ENCODE assay signal across 1 cellular context in the genomic region with DNA sequence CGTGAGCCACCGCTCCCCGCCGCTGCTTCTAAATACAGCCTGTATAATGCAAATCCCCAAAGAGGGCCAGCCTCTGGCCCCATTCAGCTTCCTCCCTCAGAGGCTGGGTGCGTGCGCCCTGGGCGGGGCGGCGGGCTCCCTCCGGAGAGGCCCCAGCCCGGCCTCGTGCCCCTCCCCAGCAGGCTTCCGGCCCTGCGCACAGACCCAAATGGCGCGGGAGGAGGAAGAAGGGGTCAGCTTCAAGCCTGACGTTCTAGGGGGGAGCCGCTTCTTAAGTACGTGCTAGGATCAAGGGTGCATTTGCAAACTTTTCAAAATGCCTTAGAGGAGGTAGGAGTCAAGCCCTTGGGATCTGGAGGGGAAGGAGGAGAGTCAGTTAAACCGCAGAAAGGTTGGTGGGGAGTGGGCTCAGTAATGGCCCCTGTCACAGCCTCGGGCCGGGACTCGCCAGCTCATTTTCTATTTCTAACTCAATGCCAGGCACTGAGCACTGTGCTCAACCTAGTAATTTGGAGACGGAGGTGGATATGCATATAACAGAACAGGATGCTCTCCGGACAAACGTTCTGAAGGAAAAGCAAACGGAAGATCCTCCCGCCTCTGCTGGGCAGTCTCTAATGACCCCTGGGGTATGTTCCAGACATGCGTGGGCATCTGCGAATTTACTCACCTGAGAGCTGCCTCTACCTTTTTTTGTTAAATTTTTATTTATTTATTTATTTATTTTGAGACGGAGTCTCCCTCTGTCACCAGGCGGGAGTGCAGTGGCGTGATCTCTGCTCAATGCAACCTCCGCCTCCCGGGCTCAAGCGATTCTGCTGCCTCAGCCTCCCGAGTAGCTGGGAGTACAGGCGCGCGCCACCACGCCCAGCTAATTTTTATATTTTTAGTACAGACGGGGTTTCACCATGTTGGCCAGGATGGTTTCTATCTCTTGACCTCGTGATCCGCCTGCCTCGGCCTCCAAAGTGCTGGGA.
TF ChIP-seq lines count a peak whose summit lies in the region.

No MANE protein-coding gene starts in this region.

TF ChIP-seq in HepG2, 621 proteins besides CTCF, POLR2A, EP300 and RAD21 (continued from another document):
- TF ChIP-seq, protein P1, sequence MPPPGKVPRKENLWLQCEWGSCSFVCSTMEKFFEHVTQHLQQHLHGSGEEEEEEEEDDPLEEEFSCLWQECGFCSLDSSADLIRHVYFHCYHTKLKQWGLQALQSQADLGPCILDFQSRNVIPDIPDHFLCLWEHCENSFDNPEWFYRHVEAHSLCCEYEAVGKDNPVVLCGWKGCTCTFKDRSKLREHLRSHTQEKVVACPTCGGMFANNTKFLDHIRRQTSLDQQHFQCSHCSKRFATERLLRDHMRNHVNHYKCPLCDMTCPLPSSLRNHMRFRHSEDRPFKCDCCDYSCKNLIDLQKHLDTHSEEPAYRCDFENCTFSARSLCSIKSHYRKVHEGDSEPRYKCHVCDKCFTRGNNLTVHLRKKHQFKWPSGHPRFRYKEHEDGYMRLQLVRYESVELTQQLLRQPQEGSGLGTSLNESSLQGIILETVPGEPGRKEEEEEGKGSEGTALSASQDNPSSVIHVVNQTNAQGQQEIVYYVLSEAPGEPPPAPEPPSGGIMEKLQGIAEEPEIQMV (CRISPR knock-in tag; IDR thresholded peaks at IDR 0.05; ENCODE audit: low read depth) = no peak
- TF ChIP-seq RBM22 (optimal IDR thresholded peaks at IDR 0.05; ENCODE audit: low read length) (no peak), EZH2 (conservative IDR thresholded peaks at IDR 0.05; ENCODE audit: low read depth, low read length) (no peak), ZNF296 (CRISPR knock-in tag; conservative IDR thresholded peaks at IDR 0.05) (no peak), PAF1 (CRISPR knock-in tag; IDR thresholded peaks at IDR 0.05) (no peak), KDM1A (CRISPR knock-in tag; IDR thresholded peaks at IDR 0.05) (no peak), ZNF879 (CRISPR knock-in tag; IDR thresholded peaks at IDR 0.05) (no peak), ZNF678 (CRISPR knock-in tag; IDR thresholded peaks at IDR 0.05) (no peak), CHCHD3 (CRISPR knock-in tag; IDR thresholded peaks at IDR 0.05) (no peak), PCBP2 (optimal IDR thresholded peaks at IDR 0.05; ENCODE audit: low read depth, low read length, poor library complexity, severe bottlenecking) (no peak), ISL2 (CRISPR knock-in tag; IDR thresholded peaks at IDR 0.05) (no peak), HNRNPH1 (optimal IDR thresholded peaks at IDR 0.05; ENCODE audit: low read depth, low read length) (no peak)
- TF ChIP-seq, protein P2, sequence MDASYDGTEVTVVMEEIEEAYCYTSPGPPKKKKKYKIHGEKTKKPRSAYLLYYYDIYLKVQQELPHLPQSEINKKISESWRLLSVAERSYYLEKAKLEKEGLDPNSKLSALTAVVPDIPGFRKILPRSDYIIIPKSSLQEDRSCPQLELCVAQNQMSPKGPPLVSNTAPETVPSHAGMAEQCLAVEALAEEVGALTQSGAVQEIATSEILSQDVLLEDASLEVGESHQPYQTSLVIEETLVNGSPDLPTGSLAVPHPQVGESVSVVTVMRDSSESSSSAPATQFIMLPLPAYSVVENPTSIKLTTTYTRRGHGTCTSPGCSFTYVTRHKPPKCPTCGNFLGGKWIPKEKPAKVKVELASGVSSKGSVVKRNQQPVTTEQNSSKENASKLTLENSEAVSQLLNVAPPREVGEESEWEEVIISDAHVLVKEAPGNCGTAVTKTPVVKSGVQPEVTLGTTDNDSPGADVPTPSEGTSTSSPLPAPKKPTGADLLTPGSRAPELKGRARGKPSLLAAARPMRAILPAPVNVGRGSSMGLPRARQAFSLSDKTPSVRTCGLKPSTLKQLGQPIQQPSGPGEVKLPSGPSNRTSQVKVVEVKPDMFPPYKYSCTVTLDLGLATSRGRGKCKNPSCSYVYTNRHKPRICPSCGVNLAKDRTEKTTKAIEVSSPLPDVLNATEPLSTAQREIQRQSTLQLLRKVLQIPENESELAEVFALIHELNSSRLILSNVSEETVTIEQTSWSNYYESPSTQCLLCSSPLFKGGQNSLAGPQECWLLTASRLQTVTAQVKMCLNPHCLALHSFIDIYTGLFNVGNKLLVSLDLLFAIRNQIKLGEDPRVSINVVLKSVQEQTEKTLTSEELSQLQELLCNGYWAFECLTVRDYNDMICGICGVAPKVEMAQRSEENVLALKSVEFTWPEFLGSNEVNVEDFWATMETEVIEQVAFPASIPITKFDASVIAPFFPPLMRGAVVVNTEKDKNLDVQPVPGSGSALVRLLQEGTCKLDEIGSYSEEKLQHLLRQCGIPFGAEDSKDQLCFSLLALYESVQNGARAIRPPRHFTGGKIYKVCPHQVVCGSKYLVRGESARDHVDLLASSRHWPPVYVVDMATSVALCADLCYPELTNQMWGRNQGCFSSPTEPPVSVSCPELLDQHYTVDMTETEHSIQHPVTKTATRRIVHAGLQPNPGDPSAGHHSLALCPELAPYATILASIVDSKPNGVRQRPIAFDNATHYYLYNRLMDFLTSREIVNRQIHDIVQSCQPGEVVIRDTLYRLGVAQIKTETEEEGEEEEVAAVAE (CRISPR knock-in tag; IDR thresholded peaks at IDR 0.05; ENCODE audit: borderline replicate concordance) = no peak
- TF ChIP-seq, protein P3, sequence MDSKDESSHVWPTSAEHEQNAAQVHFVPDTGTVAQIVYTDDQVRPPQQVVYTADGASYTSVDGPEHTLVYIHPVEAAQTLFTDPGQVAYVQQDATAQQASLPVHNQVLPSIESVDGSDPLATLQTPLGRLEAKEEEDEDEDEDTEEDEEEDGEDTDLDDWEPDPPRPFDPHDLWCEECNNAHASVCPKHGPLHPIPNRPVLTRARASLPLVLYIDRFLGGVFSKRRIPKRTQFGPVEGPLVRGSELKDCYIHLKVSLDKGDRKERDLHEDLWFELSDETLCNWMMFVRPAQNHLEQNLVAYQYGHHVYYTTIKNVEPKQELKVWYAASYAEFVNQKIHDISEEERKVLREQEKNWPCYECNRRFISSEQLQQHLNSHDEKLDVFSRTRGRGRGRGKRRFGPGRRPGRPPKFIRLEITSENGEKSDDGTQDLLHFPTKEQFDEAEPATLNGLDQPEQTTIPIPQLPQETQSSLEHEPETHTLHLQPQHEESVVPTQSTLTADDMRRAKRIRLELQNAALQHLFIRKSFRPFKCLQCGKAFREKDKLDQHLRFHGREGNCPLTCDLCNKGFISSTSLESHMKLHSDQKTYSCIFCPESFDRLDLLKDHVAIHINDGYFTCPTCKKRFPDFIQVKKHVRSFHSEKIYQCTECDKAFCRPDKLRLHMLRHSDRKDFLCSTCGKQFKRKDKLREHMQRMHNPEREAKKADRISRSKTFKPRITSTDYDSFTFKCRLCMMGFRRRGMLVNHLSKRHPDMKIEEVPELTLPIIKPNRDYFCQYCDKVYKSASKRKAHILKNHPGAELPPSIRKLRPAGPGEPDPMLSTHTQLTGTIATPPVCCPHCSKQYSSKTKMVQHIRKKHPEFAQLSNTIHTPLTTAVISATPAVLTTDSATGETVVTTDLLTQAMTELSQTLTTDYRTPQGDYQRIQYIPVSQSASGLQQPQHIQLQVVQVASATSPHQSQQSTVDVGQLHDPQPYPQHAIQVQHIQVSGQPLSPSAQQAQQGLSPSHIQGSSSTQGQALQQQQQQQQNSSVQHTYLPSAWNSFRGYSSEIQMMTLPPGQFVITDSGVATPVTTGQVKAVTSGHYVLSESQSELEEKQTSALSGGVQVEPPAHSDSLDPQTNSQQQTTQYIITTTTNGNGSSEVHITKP (CRISPR knock-in tag; IDR thresholded peaks at IDR 0.05; ENCODE audit: low read depth) = no peak
- TF ChIP-seq, protein P4, sequence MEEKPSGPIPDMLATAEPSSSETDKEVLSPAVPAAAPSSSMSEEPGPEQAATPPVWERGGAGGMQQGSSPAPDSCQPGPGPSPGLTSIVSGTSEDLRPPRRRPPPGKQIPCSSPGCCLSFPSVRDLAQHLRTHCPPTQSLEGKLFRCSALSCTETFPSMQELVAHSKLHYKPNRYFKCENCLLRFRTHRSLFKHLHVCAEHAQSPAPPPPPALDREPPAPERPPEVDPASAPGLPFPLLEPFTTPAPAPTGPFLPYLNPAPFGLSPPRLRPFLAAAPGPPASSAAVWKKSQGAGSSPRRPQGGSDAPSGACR (CRISPR knock-in tag; IDR thresholded peaks at IDR 0.05) = no peak
- TF ChIP-seq, protein P5, sequence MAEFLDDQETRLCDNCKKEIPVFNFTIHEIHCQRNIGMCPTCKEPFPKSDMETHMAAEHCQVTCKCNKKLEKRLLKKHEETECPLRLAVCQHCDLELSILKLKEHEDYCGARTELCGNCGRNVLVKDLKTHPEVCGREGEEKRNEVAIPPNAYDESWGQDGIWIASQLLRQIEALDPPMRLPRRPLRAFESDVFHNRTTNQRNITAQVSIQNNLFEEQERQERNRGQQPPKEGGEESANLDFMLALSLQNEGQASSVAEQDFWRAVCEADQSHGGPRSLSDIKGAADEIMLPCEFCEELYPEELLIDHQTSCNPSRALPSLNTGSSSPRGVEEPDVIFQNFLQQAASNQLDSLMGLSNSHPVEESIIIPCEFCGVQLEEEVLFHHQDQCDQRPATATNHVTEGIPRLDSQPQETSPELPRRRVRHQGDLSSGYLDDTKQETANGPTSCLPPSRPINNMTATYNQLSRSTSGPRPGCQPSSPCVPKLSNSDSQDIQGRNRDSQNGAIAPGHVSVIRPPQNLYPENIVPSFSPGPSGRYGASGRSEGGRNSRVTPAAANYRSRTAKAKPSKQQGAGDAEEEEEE (CRISPR knock-in tag; IDR thresholded peaks at IDR 0.05; ENCODE audit: borderline replicate concordance) = no peak
- TF ChIP-seq, protein P6, sequence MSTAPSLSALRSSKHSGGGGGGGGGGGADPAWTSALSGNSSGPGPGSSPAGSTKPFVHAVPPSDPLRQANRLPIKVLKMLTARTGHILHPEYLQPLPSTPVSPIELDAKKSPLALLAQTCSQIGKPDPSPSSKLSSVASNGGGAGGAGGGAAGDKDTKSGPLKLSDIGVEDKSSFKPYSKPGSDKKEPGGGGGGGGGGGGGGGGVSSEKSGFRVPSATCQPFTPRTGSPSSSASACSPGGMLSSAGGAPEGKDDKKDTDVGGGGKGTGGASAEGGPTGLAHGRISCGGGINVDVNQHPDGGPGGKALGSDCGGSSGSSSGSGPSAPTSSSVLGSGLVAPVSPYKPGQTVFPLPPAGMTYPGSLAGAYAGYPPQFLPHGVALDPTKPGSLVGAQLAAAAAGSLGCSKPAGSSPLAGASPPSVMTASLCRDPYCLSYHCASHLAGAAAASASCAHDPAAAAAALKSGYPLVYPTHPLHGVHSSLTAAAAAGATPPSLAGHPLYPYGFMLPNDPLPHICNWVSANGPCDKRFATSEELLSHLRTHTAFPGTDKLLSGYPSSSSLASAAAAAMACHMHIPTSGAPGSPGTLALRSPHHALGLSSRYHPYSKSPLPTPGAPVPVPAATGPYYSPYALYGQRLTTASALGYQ (CRISPR knock-in tag; IDR thresholded peaks at IDR 0.05) = no peak
